In genomic region chr20:63260943-63261807, GRCh38 we compare ENCODE assay signal across 21 cellular contexts. TPM values are rescaled to one million over a fixed set of nuclear protein-coding genes. Genes with fewer than 3 reads are reported as not detected.
DNase-seq lines count a peak whose midpoint lies in the region; ATAC-seq and TF ChIP-seq lines count a peak whose summit lies in the region.
"Had no signal": no experiment of that assay in that cellular context is flagged by ENCODE, and none has a peak within 500 bp of the region (broad histone marks: within the 10 kb centered on the region; RNA-seq: fewer than 3 reads in every experiment).

No MANE protein-coding gene starts in this region.

- peaks cover 12% of the 10 kb centered on the region for H3K27me3 Mint-ChIP-seq in nephron (ENCODE audit: low read depth)

- H3K4me3 ChIP-seq in spleen: no peak overlapping the region
- H3K4me3 ChIP-seq: breast epithelium, left lung, ovary, sigmoid colon had no signal

- H3K4me1 ChIP-seq in spleen: peaks cover 0 to 3% (median 0%) of the 10 kb centered on the region in 6 donors
- H3K4me1 ChIP-seq: breast epithelium, left lung, sigmoid colon had no signal

- H3K4me1 Mint-ChIP-seq in nephron: peaks cover 90% of the 10 kb centered on the region

- intact Hi-C loops in spleen (cut with DNase I; ENCODE audit: low total_unique reads): no loop called here

- DNase-seq in ELF-1 (ENCODE audit: low read depth, low spot score) (peak; percentile 51), astrocyte of the hippocampus (ENCODE audit: low read depth, low spot score) (peak; percentile 43), occipital lobe (lab: John Stamatoyannopoulos, UW) (no peak), spleen (no peak)
- DNase-seq: activated CD4-positive, alpha-beta memory T cell treated with anti-CD3 and anti-CD28 coated beads, Interleukin-2, amount 10 ng/mL, durations not matched to agents 7 days and 5 days; activated T-cell treated with anti-CD3 and anti-CD28 coated beads, Interleukin-2, amount 50 U/mL, for 48 hours; erythroblast; left lung; NCI-H774; ovary; sigmoid colon; stimulated activated CD4-positive, alpha-beta T cell treated with anti-CD3 and anti-CD28 coated beads, Interleukin-1b, Interleukin-23, amount 100 ng/mL, for 48 hours; T-helper 2 cell; trophoblast cell had no signal

- no peak for ATAC-seq in HG03469 (IDR thresholded peaks at IDR 0.05; ENCODE audit: unreplicated experiment)
- ATAC-seq: left lung had no signal

- WGBS in spleen, 5 donors: 61 to 71% (median 66%) methylated on average over 28 of the region's 28 CpGs

- H3K27me3 ChIP-seq in spleen (replicated peaks in 1 of 7): peaks cover 0 to 95% (median 31%) of the 10 kb centered on the region in 7 donors
- H3K27me3 ChIP-seq: ovary had no signal

- no peaks in the 10 kb centered on the region for H3K9me3 ChIP-seq in spleen
- H3K9me3 ChIP-seq: breast epithelium, left lung, ovary, sigmoid colon had no signal

- no peak for TF ChIP-seq POLR2A in spleen (IDR thresholded peaks at IDR 0.05)

- no peaks in the 10 kb centered on the region for H3K36me3 Mint-ChIP-seq in nephron (ENCODE audit: low read depth)
- H3K36me3 Mint-ChIP-seq: activated naive CD8-positive, alpha-beta T cell had no signal

- no peaks in the 10 kb centered on the region for H3K36me3 ChIP-seq in spleen
- H3K36me3 ChIP-seq: breast epithelium, left lung, ovary, sigmoid colon had no signal

- TF ChIP-seq CTCF in nephron (IDR thresholded peaks at IDR 0.05; ENCODE audit: unreplicated experiment in 3 of 3) (no peak), spleen (IDR thresholded peaks at IDR 0.05 in 8 of 11, conservative IDR thresholded peaks at IDR 0.05 in 3 of 11) (no peak)

- H3K9me3 Mint-ChIP-seq in nephron: no peaks in the 10 kb centered on the region
- H3K9me3 Mint-ChIP-seq: activated CD4-positive, alpha-beta memory T cell treated with anti-CD3 and anti-CD28 coated beads, Interleukin-2, amount 10 ng/mL, durations not matched to agents 7 days and 5 days; stimulated activated naive CD8-positive, alpha-beta T cell treated with anti-CD3 and anti-CD28 coated beads, Interleukin-15, Interleukin-2, amounts not matched to agents 100 ng/mL and 50 ng/mL, for 24 hours had no signal

- peak overlapping the region; percentile 96 to 99 (median 98) for H3K27ac Mint-ChIP-seq in nephron
- H3K27ac Mint-ChIP-seq: activated CD4-positive, alpha-beta memory T cell treated with anti-CD3 and anti-CD28 coated beads, Interleukin-2, amount 10 ng/mL, durations not matched to agents 7 days and 5 days; activated naive CD8-positive, alpha-beta T cell; stimulated activated naive CD8-positive, alpha-beta T cell treated with anti-CD3 and anti-CD28 coated beads, Interleukin-15, Interleukin-2, amounts not matched to agents 100 ng/mL and 50 ng/mL, for 24 hours had no signal

- H3K4me3 Mint-ChIP-seq in nephron: peak overlapping the region; percentile 33 to 63 (median 46)
- H3K4me3 Mint-ChIP-seq: activated CD4-positive, alpha-beta memory T cell treated with anti-CD3 and anti-CD28 coated beads, Interleukin-2, amount 10 ng/mL, durations not matched to agents 7 days and 5 days; activated naive CD8-positive, alpha-beta T cell; stimulated activated naive CD8-positive, alpha-beta T cell treated with anti-CD3 and anti-CD28 coated beads, Interleukin-15, Interleukin-2, amounts not matched to agents 100 ng/mL and 50 ng/mL, for 24 hours had no signal

- H3K27ac ChIP-seq in spleen: no peak overlapping the region
- H3K27ac ChIP-seq: breast epithelium, left lung, ovary, sigmoid colon had no signal

RNA-seq across cellular contexts. Expression of gene NKAIN4, which starts 6.9 kb away (rescaled TPM):
- total RNA-seq in occipital lobe (14.2 TPM), spleen (not detected)
- polyA plus RNA-seq in spleen: under 1 TPM in 1 of 3 donors, not detected in 2; 0.09 TPM
- total RNA-seq: activated CD4-positive, alpha-beta memory T cell treated with anti-CD3 and anti-CD28 coated beads, Interleukin-2, amount 10 ng/mL, durations not matched to agents 7 days and 5 days; breast epithelium; dermis microvascular lymphatic vessel endothelial cell; SK-MEL-5 had no signal
- polyA plus RNA-seq: ovary had no signal

RNA-seq across cellular contexts. Expression of gene ARFGAP1, which starts 11.4 kb away (rescaled TPM):
- total RNA-seq in occipital lobe (28.1 TPM), spleen (100 to 1,000 TPM in 3 of 7 donors, 10 to 100 TPM in 4; 51.9 to 105 (median 91.7) TPM)
- polyA plus RNA-seq in spleen: 100 to 1,000 TPM in 2 of 3 donors, 10 to 100 TPM in 1; 44.4 to 165 (median 112) TPM

RNA-seq across cellular contexts. Expression of gene BIRC7, which starts 25.5 kb away (rescaled TPM):
- not detected for total RNA-seq in occipital lobe
- 1 to 10 TPM in 3 of 7 donors, under 1 TPM in 2, not detected in 2; 0.40 to 1.3 (median 1.0) TPM for total RNA-seq in spleen
- polyA plus RNA-seq in spleen: 1 to 10 TPM; 1.1 to 2.9 (median 1.4) TPM
- total RNA-seq: activated CD4-positive, alpha-beta memory T cell treated with anti-CD3 and anti-CD28 coated beads, Interleukin-2, amount 10 ng/mL, durations not matched to agents 7 days and 5 days; dermis microvascular lymphatic vessel endothelial cell had no signal
- polyA plus RNA-seq: ovary had no signal

RNA-seq across cellular contexts. Expression of gene COL20A1, which starts 31.8 kb away (rescaled TPM):
- total RNA-seq in occipital lobe (3.0 TPM), spleen (1 to 10 TPM in 2 of 7 donors, under 1 TPM in 3, not detected in 2; 0.23 to 2.1 (median 0.77) TPM)
- polyA plus RNA-seq in spleen: under 1 TPM; 0.12 to 0.77 (median 0.43) TPM
- total RNA-seq: activated CD4-positive, alpha-beta memory T cell treated with anti-CD3 and anti-CD28 coated beads, Interleukin-2, amount 10 ng/mL, durations not matched to agents 7 days and 5 days; breast epithelium; dermis microvascular lymphatic vessel endothelial cell; left lung; sigmoid colon; SK-MEL-5 had no signal

RNA-seq across cellular contexts. Expression of gene YTHDF1, which starts 45.2 kb away (rescaled TPM):
- 20.1 TPM for total RNA-seq in occipital lobe
- total RNA-seq in spleen: 10 to 100 TPM; 30.8 to 41.6 (median 35.9) TPM
- 10 to 100 TPM; 18.8 to 24.3 (median 21.2) TPM for polyA plus RNA-seq in spleen

Comparison
In these comparisons a context has a peak if more than half of its experiments do, and no peak if none do; other contexts are left out.
1. DNase-seq: peak in ELF-1 (single experiment) and astrocyte of the hippocampus (single experiment); none in occipital lobe (single experiment) and spleen (single experiment).
2. RNA of gene NKAIN4, which starts 6.9 kb away (total RNA-seq): 14.2 TPM in occipital lobe (single experiment); not detected in spleen; every median in the first group is over 10 times any median in the second.